8 cellular contexts compared by ENCODE assay signal in genomic region chr14:93332853-93333630, GRCh38. TPM values are rescaled to one million over a fixed set of nuclear protein-coding genes. Genes with fewer than 3 reads are reported as not detected.
DNase-seq lines count a peak whose midpoint lies in the region; ATAC-seq and TF ChIP-seq lines count a peak whose summit lies in the region.

Gene BTBD7 (minus strand): TSS chr14:93333036. CDS start chr14:93296051, 36,985 bp downstream.

- TF ChIP-seq CTCF in foreskin keratinocyte (conservative IDR thresholded peaks at IDR 0.05) = peak; percentile 51

- H3K36me3 ChIP-seq in SJSA1 = peaks cover 14% of the 10 kb centered on the region
- no peaks in the 10 kb centered on the region for H3K36me3 ChIP-seq in neuron (ENCODE audit: insufficient read depth, low read length)

- DNase-seq in GM04503 (ENCODE audit: low read depth) (peak; percentile 69), HEK293T (ENCODE audit: extremely low spot score) (peak; percentile 97), MV-4-11 (lab: John Stamatoyannopoulos, UW) (peak; percentile 93), SJSA1 (ENCODE audit: low read depth in 1 of 2, low spot score in 2 of 2) (peak; percentile 92 to 93), foreskin keratinocyte (peak; percentile 82 to 86), stromal cell of bone marrow (ENCODE audit: low read depth) (peak; percentile 92)
- peak; percentile 76 to 95 (median 84) for DNase-seq in activated naive CD4-positive, alpha-beta T cell (lab: John Stamatoyannopoulos, UW)

- H2AFZ ChIP-seq in neuron (ENCODE audit: low read depth, low read length) = peak within 1 kb of the TSS; percentile 93

- H3K27ac ChIP-seq in SJSA1 (peak within 1 kb of the TSS; percentile 91), foreskin keratinocyte (peak within 1 kb of the TSS; percentile 97)

- H3K4me1 ChIP-seq in SJSA1 (replicated peaks) = peaks cover 17% of the 10 kb centered on the region
- H3K4me1 ChIP-seq in foreskin keratinocyte = peaks cover 20% of the 10 kb centered on the region
- H3K4me1 ChIP-seq in neuron (ENCODE audit: insufficient read depth, low read length) = peaks cover 26% of the 10 kb centered on the region

- CTCF ChIA-PET in HEK293T (lab: Yijun Ruan, JAX) = no interaction called here

- H3K27me3 ChIP-seq in SJSA1 (replicated peaks) (no peaks in the 10 kb centered on the region), foreskin keratinocyte (no peaks in the 10 kb centered on the region), neuron (ENCODE audit: insufficient read depth, low read length) (no peaks in the 10 kb centered on the region)

- ATAC-seq in foreskin keratinocyte = peak; percentile 88

- H3K4me3 ChIP-seq in SJSA1 = peak within 1 kb of the TSS; percentile 89
- peak within 1 kb of the TSS; percentile 63 for H3K4me3 ChIP-seq in neuron (ENCODE audit: low read length)

- POLR2A ChIA-PET in HEK293T (lab: Yijun Ruan, JAX) = no interaction called here

- no peaks in the 10 kb centered on the region; the same call in 1 of the 2 replicates for H3K9me3 ChIP-seq in SJSA1 (replicated peaks)
- peaks cover 12% of the 10 kb centered on the region for H3K9me3 ChIP-seq in neuron (ENCODE audit: low read length)

TF ChIP-seq in HEK293T, 16 proteins besides CTCF, POLR2A, EP300 and RAD21:
- peak; percentile 83 for TF ChIP-seq L3MBTL2 (conservative IDR thresholded peaks at IDR 0.05)
- no peak for TF ChIP-seq ELF4 (IDR thresholded peaks at IDR 0.05)

RNA-seq across cellular contexts. Expression of gene BTBD7, which starts in this region (rescaled TPM):
- total RNA-seq in SJSA1 (2014; rRNA removed; shearing (Covaris generic)) = 7.1 and 17.2 TPM in 2 replicates
- 31.5 and 36.4 TPM in 2 replicates for total RNA-seq in foreskin keratinocyte
- polyA plus RNA-seq in foreskin keratinocyte = 7.0 and 9.4 TPM in 2 replicates

Comparison
In these comparisons a context has a peak if more than half of its experiments do, and no peak if none do; other contexts are left out.
1. Peak in every context shown above with its lines: DNase-seq, ATAC-seq, H3K4me3 ChIP-seq and H3K27ac ChIP-seq.